Comparison of ENCODE assay signal across 13 cellular contexts in genomic region chr11:117945047-117945820, GRCh38. TPM values are rescaled to one million over a fixed set of nuclear protein-coding genes. Genes with fewer than 3 reads are reported as not detected.
DNase-seq lines count a peak whose midpoint lies in the region; ATAC-seq and TF ChIP-seq lines count a peak whose summit lies in the region.
"Had no signal": no experiment of that assay in that cellular context is flagged by ENCODE, and none has a peak within 500 bp of the region (broad histone marks: within the 10 kb centered on the region; RNA-seq: fewer than 3 reads in every experiment).

No MANE protein-coding gene starts in this region.

- intact Hi-C loops in activated CD4-positive, alpha-beta T cell treated with anti-CD3 and anti-CD28 coated beads, Interleukin-2, amount 10 ng/mL, durations not matched to agents 24 days and 14 days (cut with micrococcal nuclease) = loop anchor here (5.0 kb wide), 1 partner anchor 38 kb away; no protein-coding TSS in a partner anchor
- intact Hi-C loops in dorsolateral prefrontal cortex (cut with DNase I) = loop anchor here (5.0 kb wide), 3 partner anchors 107 to 518 kb away; partner anchors contain the start of gene FXYD2 (in 1 of the 2)

- peaks cover 63% of the 10 kb centered on the region for H3K4me1 Mint-ChIP-seq in activated CD4-positive, alpha-beta T cell treated with anti-CD3 and anti-CD28 coated beads, Interleukin-2, amount 10 ng/mL, durations not matched to agents 24 days and 14 days

- H3K9me3 ChIP-seq in smooth muscle cell (replicated peaks; ENCODE audit: low read depth) = no peaks in the 10 kb centered on the region

- H3K79me2 ChIP-seq in smooth muscle cell (ENCODE audit: low read depth) = no peaks in the 10 kb centered on the region

- H3K4me2 ChIP-seq in smooth muscle cell = no peak overlapping the region

- no peaks in the 10 kb centered on the region for H4K20me1 ChIP-seq in smooth muscle cell (ENCODE audit: low read depth)

- H3K27ac ChIP-seq in smooth muscle cell (ENCODE audit: low read depth) (no peak overlapping the region), dorsolateral prefrontal cortex (no peak overlapping the region)

- no peaks in the 10 kb centered on the region for H3K27me3 ChIP-seq in smooth muscle cell (ENCODE audit: low read depth)
- H3K27me3 ChIP-seq in dorsolateral prefrontal cortex = peaks cover 0 to 2% (median 0%) of the 10 kb centered on the region in 45 donors

- H3K4me3 Mint-ChIP-seq in activated CD4-positive, alpha-beta T cell treated with anti-CD3 and anti-CD28 coated beads, Interleukin-2, amount 10 ng/mL, durations not matched to agents 24 days and 14 days = no peak overlapping the region

- no peak overlapping the region for H3K4me3 ChIP-seq in smooth muscle cell
- no peak overlapping the region for H3K4me3 ChIP-seq in dorsolateral prefrontal cortex
- H3K4me3 ChIP-seq: skin epidermis had no signal

- H3K27me3 Mint-ChIP-seq in activated CD4-positive, alpha-beta T cell treated with anti-CD3 and anti-CD28 coated beads, Interleukin-2, amount 10 ng/mL, durations not matched to agents 24 days and 14 days = peaks cover 3% of the 10 kb centered on the region

- ATAC-seq in HG03097 (IDR thresholded peaks at IDR 0.05; ENCODE audit: low FRiP score, unreplicated experiment) = peak; percentile 36
- no peak for ATAC-seq in HG03280 (IDR thresholded peaks at IDR 0.05; ENCODE audit: unreplicated experiment)
- no peak for ATAC-seq in GM19397 (IDR thresholded peaks at IDR 0.05; ENCODE audit: unreplicated experiment)

- H3K9me3 Mint-ChIP-seq in activated CD4-positive, alpha-beta T cell treated with anti-CD3 and anti-CD28 coated beads, Interleukin-2, amount 10 ng/mL, durations not matched to agents 24 days and 14 days = peaks cover 5% of the 10 kb centered on the region

- peak overlapping the region; percentile 1 for H3K27ac Mint-ChIP-seq in activated CD4-positive, alpha-beta T cell treated with anti-CD3 and anti-CD28 coated beads, Interleukin-2, amount 10 ng/mL, durations not matched to agents 24 days and 14 days

- no peaks in the 10 kb centered on the region for H3F3A ChIP-seq in smooth muscle cell (ENCODE audit: low read depth)

- WGBS in smooth muscle cell (ENCODE audit: low lambda C conversion rate) = 67% methylated on average over 7 of the region's 7 CpGs

- no peaks in the 10 kb centered on the region for H3K36me3 ChIP-seq in smooth muscle cell (ENCODE audit: low read depth)

- DNase-seq in activated CD4-positive, alpha-beta T cell treated with anti-CD3 and anti-CD28 coated beads, Interleukin-2, amount 10 ng/mL, durations not matched to agents 24 days and 14 days = peak; percentile 55
- DNase-seq in activated CD4-positive, alpha-beta T cell treated with anti-CD3 and anti-CD28 coated beads, Interleukin-2, amount 50 U/mL, for 48 hours = no peak
- DNase-seq in ecto neural progenitor cell (ENCODE audit: low spot score) (peak; percentile 51), smooth muscle cell (lab: John Stamatoyannopoulos, UW; ENCODE audit: unreplicated experiment) (no peak), dorsolateral prefrontal cortex (no peak)
- DNase-seq: activated CD4-positive, alpha-beta T cell treated with anti-CD3 and anti-CD28 coated beads, Interleukin-2, amount 50 U/mL, for 4 hours; amniotic stem cell; MM.1S; NCI-H510A had no signal

- peaks cover 5% of the 10 kb centered on the region for H3K36me3 Mint-ChIP-seq in activated CD4-positive, alpha-beta T cell treated with anti-CD3 and anti-CD28 coated beads, Interleukin-2, amount 10 ng/mL, durations not matched to agents 24 days and 14 days (ENCODE audit: low read depth)

- H3K4me1 ChIP-seq in smooth muscle cell (ENCODE audit: low read depth) = no peaks in the 10 kb centered on the region

- H2AFZ ChIP-seq in smooth muscle cell (ENCODE audit: low read depth) = no peak overlapping the region

- TF ChIP-seq CTCF in smooth muscle cell (IDR thresholded peaks at IDR 0.05; ENCODE audit: borderline replicate concordance, insufficient read depth, poor library complexity, severe bottlenecking) (peak; percentile 31), dorsolateral prefrontal cortex (IDR thresholded peaks at IDR 0.05 in 54 of 56, conservative IDR thresholded peaks at IDR 0.05 in 2 of 56; ENCODE audit: low read depth in 1 of 56, partially characterized antibody in 56 of 56) (peak in 2 of 56 donors; percentile 16)

- no peak overlapping the region for H3K9ac ChIP-seq in smooth muscle cell (ENCODE audit: low read depth)

RNA-seq across cellular contexts. Expression of gene TMPRSS13, which starts 16.0 kb away (rescaled TPM):
- total RNA-seq in activated CD4-positive, alpha-beta T cell treated with anti-CD3 and anti-CD28 coated beads, Interleukin-2, amount 10 ng/mL, durations not matched to agents 24 days and 14 days = 1.2 and 1.5 TPM in 2 replicates
- total RNA-seq in smooth muscle cell (0.90 and 1.3 TPM in 2 replicates), dorsolateral prefrontal cortex (1 to 10 TPM in 1 of 120 experiments, under 1 TPM in 56, not detected in 63; 0.15 to 1.3 (median 0.35) TPM)
- 0.73 TPM in 1 of 2 replicates, not detected in the other for polyA plus RNA-seq in smooth muscle cell

RNA-seq across cellular contexts. Expression of gene IL10RA, which starts 41.0 kb away (rescaled TPM):
- 86.6 and 89.9 TPM in 2 replicates for total RNA-seq in activated CD4-positive, alpha-beta T cell treated with anti-CD3 and anti-CD28 coated beads, Interleukin-2, amount 10 ng/mL, durations not matched to agents 24 days and 14 days
- total RNA-seq in smooth muscle cell = 0.09 and 0.18 TPM in 2 replicates
- 0.07 and 0.27 TPM in 2 replicates for polyA plus RNA-seq in smooth muscle cell
- total RNA-seq in dorsolateral prefrontal cortex = 10 to 100 TPM in 47 of 120 experiments, 1 to 10 TPM in 73; 3.0 to 23.1 (median 8.5) TPM

Comparison
In these comparisons a context has a peak if more than half of its experiments do, and no peak if none do; other contexts are left out.
1. DNase-seq: peak in activated CD4-positive, alpha-beta T cell treated with anti-CD3 and anti-CD28 coated beads, Interleukin-2, amount 10 ng/mL, durations not matched to agents 24 days and 14 days (single experiment) and ecto neural progenitor cell (single experiment); none in activated CD4-positive, alpha-beta T cell treated with anti-CD3 and anti-CD28 coated beads, Interleukin-2, amount 50 U/mL, for 48 hours (0 of 2), smooth muscle cell (single experiment) and dorsolateral prefrontal cortex (0 of 10).